13 cellular contexts compared by ENCODE assay signal in the genomic region with DNA sequence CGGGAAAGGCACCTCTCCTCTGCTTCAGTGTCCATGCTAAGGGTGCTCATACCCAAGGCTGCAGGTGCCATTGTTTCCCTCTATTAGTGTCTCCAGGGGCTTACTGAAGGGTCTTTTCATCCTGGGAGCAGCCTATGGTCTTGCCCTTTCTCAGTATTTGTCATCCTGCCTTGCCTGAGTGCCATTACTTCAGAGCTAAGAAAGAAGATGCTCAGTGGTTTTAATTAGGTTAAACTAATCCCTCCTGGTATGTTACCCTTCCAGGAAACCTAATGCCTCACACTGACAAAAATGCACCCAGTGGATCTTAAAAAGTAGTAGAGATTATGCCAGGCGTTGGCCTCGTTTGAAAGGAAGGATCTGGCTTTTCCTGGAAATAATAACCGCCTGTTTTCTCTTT.
"Had no signal": no experiment of that assay in that cellular context is flagged by ENCODE, and none has a peak within 500 bp of the region (broad histone marks: within the 10 kb centered on the region; RNA-seq: fewer than 3 reads in every experiment).

No MANE protein-coding gene starts in this region.

- H3K4me3 ChIP-seq: gastrocnemius medialis, heart right ventricle had no signal

- ATAC-seq: gastrocnemius medialis; heart right ventricle; naive thymus-derived CD4-positive, alpha-beta T cell; right cardiac atrium had no signal

- H3K4me1 ChIP-seq: gastrocnemius medialis, heart right ventricle had no signal

- H3K4me1 Mint-ChIP-seq: nephron progenitor cell had no signal

- H3K27me3 ChIP-seq: gastrocnemius medialis, heart right ventricle had no signal

- H3K36me3 ChIP-seq: gastrocnemius medialis, heart right ventricle had no signal

- DNase-seq: gastrocnemius medialis; heart right ventricle; hypothalamus; kidney glomerular epithelial cell; naive thymus-derived CD4-positive, alpha-beta T cell; nephron progenitor cell; right cardiac atrium; small intestine; stimulated activated CD4-positive, alpha-beta T cell treated with anti-CD3 and anti-CD28 coated beads, Interleukin-2, amount 100 ng/mL, for 48 hours; stimulated activated naive CD4-positive, alpha-beta T cell treated with Interleukin-2 at 50 U/mL for 16 hours had no signal

- H3K27me3 Mint-ChIP-seq: type B pancreatic cell had no signal

- H3K27ac ChIP-seq: gastrocnemius medialis, heart right ventricle had no signal

- H3K36me3 Mint-ChIP-seq: naive thymus-derived CD4-positive, alpha-beta T cell; type B pancreatic cell had no signal

- H3K9me3 Mint-ChIP-seq: nephron progenitor cell, type B pancreatic cell had no signal

- H3K9me3 ChIP-seq: gastrocnemius medialis, heart right ventricle had no signal

- FAIRE-seq: islet of Langerhans, small intestine, urothelium cell line had no signal

- H3K27ac Mint-ChIP-seq: naive thymus-derived CD4-positive, alpha-beta T cell; nephron progenitor cell; type B pancreatic cell had no signal

- H3K4me3 Mint-ChIP-seq: naive thymus-derived CD4-positive, alpha-beta T cell; nephron progenitor cell; type B pancreatic cell had no signal
